8 cellular contexts compared by ENCODE assay signal in genomic region chr7:30027915-30028748, GRCh38. TPM values are rescaled to one million over a fixed set of nuclear protein-coding genes. Genes with fewer than 3 reads are reported as not detected.
DNase-seq lines count a peak whose midpoint lies in the region; ATAC-seq and TF ChIP-seq lines count a peak whose summit lies in the region.

Gene PLEKHA8, plus strand, starts transcription at chr7:30028412. Its CDS starts 351 bp downstream, at chr7:30028763.

- H3K4me2 ChIP-seq in hepatocyte: peak within 1 kb of the TSS; percentile 77

- 1% methylated on average over 68 of the region's 77 CpGs for WGBS in hepatocyte (ENCODE audit: low lambda C conversion rate, missing lambda C conversion rate)

- no peaks in the 10 kb centered on the region for H3K27me3 ChIP-seq in hepatocyte

- no peaks in the 10 kb centered on the region for H3K9me2 ChIP-seq in hepatocyte (replicated peaks; ENCODE audit: insufficient read depth)

- peaks cover 36% of the 10 kb centered on the region for H3K4me1 ChIP-seq in hepatocyte (ENCODE audit: insufficient read depth)

- H3K9me3 ChIP-seq in hepatocyte (ENCODE audit: low read depth): no peaks in the 10 kb centered on the region

- no peak for TF ChIP-seq CTCF in astrocyte of the cerebellum (IDR thresholded peaks at IDR 0.05; ENCODE audit: low read depth, low read length, missing control alignments)
- TF ChIP-seq CTCF in hepatocyte (IDR thresholded peaks at IDR 0.05; ENCODE audit: poor library complexity): no peak

- peak within 1 kb of the TSS; percentile 81 for H3K27ac ChIP-seq in hepatocyte

- DNase-seq in NCI-H1436 treated with DMSO at 0.1 percent for 48 hours (lab: John Stamatoyannopoulos, UW): peak; percentile 54
- DNase-seq in T1000 (lab: John Stamatoyannopoulos, UW): peak; percentile 72
- DNase-seq in astrocyte of the cerebellum (ENCODE audit: low read depth): peak; percentile 59
- peak; percentile 90 for DNase-seq in hepatocyte (ENCODE audit: low spot score)
- peak; percentile 99 for DNase-seq in retina
- DNase-seq in OCI-M2 (lab: John Stamatoyannopoulos, UW; ENCODE audit: unreplicated experiment): no peak

- H3K4me3 ChIP-seq in astrocyte of the cerebellum (ENCODE audit: low read depth, low read length) (peak within 1 kb of the TSS; percentile 77), hepatocyte (peak within 1 kb of the TSS; percentile 88)

- H2AFZ ChIP-seq in hepatocyte: peak within 1 kb of the TSS; percentile 77

- peaks cover 12% of the 10 kb centered on the region for H4K20me1 ChIP-seq in hepatocyte (ENCODE audit: insufficient read depth, poor library complexity, severe bottlenecking)

- in situ Hi-C loops in astrocyte of the cerebellum (cut with HindIII; ENCODE audit: low sequenced_read_pairs): loop anchor here (5.0 kb wide), 1 partner anchor 34 kb away; no protein-coding TSS in a partner anchor

- H3K79me2 ChIP-seq in hepatocyte: peaks cover 68% of the 10 kb centered on the region

- ATAC-seq in GM18499 (IDR thresholded peaks at IDR 0.05; ENCODE audit: insufficient read depth, unreplicated experiment) (peak; percentile 29), HG02852 (IDR thresholded peaks at IDR 0.05; ENCODE audit: unreplicated experiment) (peak; percentile 54)

- no peaks in the 10 kb centered on the region for H3K36me3 ChIP-seq in hepatocyte (replicated peaks; ENCODE audit: insufficient read depth, low read depth)

RNA-seq across cellular contexts. Expression of gene PLEKHA8, which starts in this region (rescaled TPM):
- total RNA-seq in hepatocyte: 13.8 and 17.9 TPM in 2 replicates
- polyA plus RNA-seq in hepatocyte: 7.3 and 8.7 TPM in 2 replicates
